ENCODE assay signal across 10 cellular contexts in the genomic region with DNA sequence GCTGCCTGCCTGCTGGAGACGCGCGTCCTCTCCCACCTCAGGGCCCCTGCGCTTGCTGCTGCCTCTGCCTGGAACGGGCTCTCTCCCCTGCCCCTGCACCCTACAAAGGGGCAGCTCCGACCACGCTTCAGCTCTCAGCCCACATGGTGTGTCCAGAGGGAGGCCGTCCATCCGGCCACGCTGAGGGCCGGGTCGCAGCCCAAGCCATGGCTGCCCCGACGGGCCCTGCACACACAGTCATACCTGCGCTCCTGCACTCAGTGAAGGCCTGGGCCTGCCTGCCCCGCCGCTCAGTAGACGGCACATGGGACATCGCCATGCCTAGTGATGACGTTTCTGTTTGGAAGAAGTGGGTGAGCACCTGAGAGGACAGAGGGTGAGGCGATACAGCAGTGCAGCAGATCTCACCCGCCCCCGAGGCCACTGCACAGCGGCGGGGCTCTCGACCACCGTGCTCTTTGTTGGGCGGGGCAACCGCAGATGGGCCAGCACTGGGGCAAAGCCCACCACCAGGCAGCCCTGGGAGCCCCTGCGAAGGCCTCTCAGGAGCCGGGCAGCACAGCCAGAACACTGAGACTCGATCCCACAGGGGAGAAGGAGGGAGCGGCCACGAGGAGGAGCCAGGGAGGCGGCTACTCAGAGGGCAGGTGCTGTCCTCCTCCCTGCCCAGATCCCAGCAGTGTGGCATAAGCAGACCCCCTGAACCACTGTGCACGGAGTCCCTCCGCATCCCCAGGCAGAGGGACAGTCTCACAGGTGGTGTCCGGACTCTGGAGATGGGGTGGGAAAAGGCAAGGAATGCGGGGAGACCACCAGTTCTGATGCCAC.
DNase-seq lines count a peak whose midpoint lies in the region; ATAC-seq and TF ChIP-seq lines count a peak whose summit lies in the region.
"Had no signal": no experiment of that assay in that cellular context is flagged by ENCODE, and none has a peak within 500 bp of the region (broad histone marks: within the 10 kb centered on the region; RNA-seq: fewer than 3 reads in every experiment).

No MANE protein-coding gene starts in this region.

- peaks cover 99% of the 10 kb centered on the region for H3K4me1 ChIP-seq in BLaER1
- H3K4me1 ChIP-seq in rectal smooth muscle tissue (ENCODE audit: control insufficient read depth, insufficient read depth, low read length): peaks cover 17% of the 10 kb centered on the region

- H3K9ac ChIP-seq in BLaER1 (peak overlapping the region; percentile 58), SK-N-MC (ENCODE audit: insufficient read length) (no peak overlapping the region), rectal smooth muscle tissue (ENCODE audit: low read length) (no peak overlapping the region)

- H3K4me3 ChIP-seq in BLaER1 (peak overlapping the region; percentile 44), SK-N-MC (no peak overlapping the region; the same call in 1 of the 2 replicates), fibroblast of villous mesenchyme (ENCODE audit: low read depth, low read length) (no peak overlapping the region), rectal smooth muscle tissue (ENCODE audit: low read length) (peak overlapping the region; percentile 45)

- H3K9me3 ChIP-seq in BLaER1 (no peaks in the 10 kb centered on the region), SK-N-MC (ENCODE audit: low read depth, low read length) (no peaks in the 10 kb centered on the region)
- H3K9me3 ChIP-seq: lower lobe of right lung had no signal

- H4K20me1 ChIP-seq in BLaER1: peaks cover 34% of the 10 kb centered on the region

- DNase-seq in SK-N-MC (ENCODE audit: low read depth, low spot score) (no peak), fibroblast of villous mesenchyme (ENCODE audit: low read depth) (no peak), NCI-H1694 (lab: John Stamatoyannopoulos, UW) (no peak)
- no peak for DNase-seq in stimulated activated naive CD4-positive, alpha-beta T cell treated with Interleukin-2 at 50 U/mL for 16 hours (lab: John Stamatoyannopoulos, UW)
- DNase-seq in stimulated activated CD4-positive, alpha-beta T cell treated with anti-CD3 and anti-CD28 coated beads, Interleukin-4, amount 100 ng/mL, for 4 hours: no peak
- DNase-seq: NCI-H1436 treated with DMSO at 0.1 percent for 48 hours had no signal

- H3K27me3 ChIP-seq in BLaER1 (no peaks in the 10 kb centered on the region), rectal smooth muscle tissue (ENCODE audit: control insufficient read depth, insufficient read depth, low read length) (no peaks in the 10 kb centered on the region)

- peak overlapping the region; percentile 94 for H3K4me2 ChIP-seq in BLaER1

- TF ChIP-seq CTCF in fibroblast of villous mesenchyme (IDR thresholded peaks at IDR 0.05; ENCODE audit: insufficient read depth, low read depth, low read length): peak; percentile 23

- peaks cover 9% of the 10 kb centered on the region for H3K36me3 ChIP-seq in BLaER1
- H3K36me3 ChIP-seq in SK-N-MC (ENCODE audit: insufficient read depth, low read length): no peaks in the 10 kb centered on the region
- H3K36me3 ChIP-seq in rectal smooth muscle tissue (ENCODE audit: control insufficient read depth, insufficient read depth, low read length): no peaks in the 10 kb centered on the region
- H3K36me3 ChIP-seq: lower lobe of right lung had no signal

- no peak for ATAC-seq in GM19455 (IDR thresholded peaks at IDR 0.05; ENCODE audit: unreplicated experiment)

- peak overlapping the region; percentile 84 for H3K27ac ChIP-seq in BLaER1
- H3K27ac ChIP-seq in SK-N-MC: peak overlapping the region; percentile 88; the same call in 1 of the 2 replicates
- H3K27ac ChIP-seq in rectal smooth muscle tissue (ENCODE audit: low read depth, low read length): peak overlapping the region; percentile 65
- H3K27ac ChIP-seq: lower lobe of right lung had no signal

Comparison
In these comparisons a context has a peak if more than half of its experiments do, and no peak if none do; other contexts are left out.
1. H3K4me3 ChIP-seq: peak in BLaER1 (single experiment) and rectal smooth muscle tissue (single experiment); none in SK-N-MC (single experiment) and fibroblast of villous mesenchyme (single experiment).
2. Peak in every context shown above with its lines, with median percentiles within 50 percentile points of each other: H3K27ac ChIP-seq.